ENCODE assay signal across 10 cellular contexts in the genomic region with DNA sequence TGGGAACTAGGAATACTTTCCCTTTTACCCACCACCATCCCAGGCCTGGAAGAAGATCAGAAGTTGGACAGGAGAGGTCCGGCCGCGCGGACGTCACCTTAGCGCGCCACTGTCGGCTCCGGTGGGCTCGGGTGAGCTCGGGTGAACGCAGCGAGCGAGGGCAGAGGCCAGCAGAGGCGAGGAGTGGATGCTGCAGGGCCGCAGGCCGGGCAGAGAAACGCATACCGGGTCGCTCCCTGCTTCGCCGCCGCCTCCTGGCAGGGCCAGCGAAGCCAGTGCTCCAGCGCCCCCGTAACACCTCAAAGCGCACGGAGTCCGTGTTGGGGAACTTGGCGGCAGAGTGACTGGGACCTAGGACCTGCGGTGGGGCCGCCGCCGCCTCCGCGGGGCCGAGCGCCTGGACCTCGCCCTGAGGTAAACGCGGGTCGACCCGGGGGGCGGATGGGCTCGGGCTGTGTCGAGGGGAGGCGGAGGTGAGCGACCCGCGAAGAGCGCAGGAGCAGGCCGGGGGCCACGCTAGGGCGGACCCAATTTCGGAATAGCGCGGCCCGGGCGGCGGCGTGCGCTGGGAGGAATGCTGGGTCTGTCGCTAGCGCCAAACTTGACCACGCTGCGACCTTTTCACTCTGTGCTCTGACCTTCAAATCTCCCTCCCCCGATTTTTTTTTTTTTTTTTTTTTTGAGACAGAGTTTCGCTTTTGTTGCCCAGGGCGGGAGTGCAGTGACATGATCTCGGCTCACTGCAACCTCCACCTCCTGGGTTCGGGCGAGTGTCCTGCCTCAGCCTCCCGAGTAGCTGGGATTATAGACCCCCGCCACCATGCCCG. TPM values are rescaled to one million over a fixed set of nuclear protein-coding genes. Genes with fewer than 3 reads are reported as not detected.
DNase-seq lines count a peak whose midpoint lies in the region; ATAC-seq and TF ChIP-seq lines count a peak whose summit lies in the region.
"Had no signal": no experiment of that assay in that cellular context is flagged by ENCODE, and none has a peak within 500 bp of the region (broad histone marks: within the 10 kb centered on the region; RNA-seq: fewer than 3 reads in every experiment).

No MANE protein-coding gene starts in this region.

- H3K9ac ChIP-seq in mammary epithelial cell (ENCODE audit: insufficient read depth, low read length) = no peak overlapping the region

- DNase-seq in NCI-H2227 (lab: John Stamatoyannopoulos, UW; ENCODE audit: unreplicated experiment) = peak; percentile 17
- no peak for DNase-seq in NCI-H2227 treated with DMSO at 0.1 percent for 48 hours (lab: John Stamatoyannopoulos, UW)
- DNase-seq in mammary epithelial cell = no peak
- peak; percentile 9 for DNase-seq in kidney glomerular epithelial cell (lab: John Stamatoyannopoulos, UW)
- no peak for DNase-seq in NCI-H1436 (lab: John Stamatoyannopoulos, UW)

- in situ Hi-C loops in mammary epithelial cell (cut with MboI; ENCODE audit: low sequenced_read_pairs in 2 of 2) = loop anchor here in 1 of 2 donors (25.0 kb wide), 1 partner anchor 396 kb away; no protein-coding TSS in a partner anchor

- WGBS in mammary epithelial cell (ENCODE audit: low coverage, missing lambda C conversion rate) = 16% methylated on average over 24 of the region's 75 CpGs

- no peaks in the 10 kb centered on the region for H3K79me2 ChIP-seq in mammary epithelial cell (ENCODE audit: insufficient read depth, low read length)

- ATAC-seq in HG03280 (IDR thresholded peaks at IDR 0.05; ENCODE audit: unreplicated experiment) (no peak), GM21447 (IDR thresholded peaks at IDR 0.05; ENCODE audit: unreplicated experiment) (no peak)
- ATAC-seq: A549 had no signal

- H3K4me1 Mint-ChIP-seq in stimulated activated naive CD8-positive, alpha-beta T cell treated with anti-CD3 and anti-CD28 coated beads, Interleukin-15, Interleukin-2, amounts not matched to agents 100 ng/mL and 50 ng/mL, for 24 hours (ENCODE audit: low read depth) = peaks cover 5% of the 10 kb centered on the region

- intact Hi-C loops in mammary epithelial cell (cut with micrococcal nuclease) = no loop called here

- H2AFZ ChIP-seq in mammary epithelial cell (ENCODE audit: low read depth, low read length) = peak overlapping the region; percentile 91

- TF ChIP-seq CTCF in mammary epithelial cell (conservative IDR thresholded peaks at IDR 0.05 in 1 of 2, IDR thresholded peaks at IDR 0.05 in 1 of 2; ENCODE audit: extremely low read depth in 1 of 2, insufficient read depth in 1 of 2, low read depth in 1 of 2, low read length in 2 of 2) = no peak

- H3K9me3 ChIP-seq in mammary epithelial cell (replicated peaks; ENCODE audit: insufficient read depth, low read length) = no peaks in the 10 kb centered on the region
- H3K9me3 ChIP-seq: A549 had no signal

- peak overlapping the region; percentile 99 for H3K4me2 ChIP-seq in mammary epithelial cell (ENCODE audit: insufficient read depth, low read depth, low read length)
- H3K4me2 ChIP-seq: A549 had no signal

- no peak overlapping the region for H3K27ac Mint-ChIP-seq in stimulated activated naive CD8-positive, alpha-beta T cell treated with anti-CD3 and anti-CD28 coated beads, Interleukin-15, Interleukin-2, amounts not matched to agents 100 ng/mL and 50 ng/mL, for 24 hours

- no peaks in the 10 kb centered on the region for H3K36me3 ChIP-seq in mammary epithelial cell (ENCODE audit: insufficient read depth, low read length)

- CTCF ChIA-PET in mammary epithelial cell (lab: Charles Lee; ENCODE audit: low non-redundant PET) = interaction anchor here (0.7 kb wide), 1 partner anchor 829 kb away, joined by 27 read pairs; no protein-coding TSS in a partner anchor

- H3K27ac ChIP-seq in mammary epithelial cell (ENCODE audit: insufficient read depth, low read depth, low read length) = no peak overlapping the region
- H3K27ac ChIP-seq: A549 had no signal

- peaks cover 8% of the 10 kb centered on the region for H3K4me1 ChIP-seq in mammary epithelial cell (ENCODE audit: insufficient read depth, low read length)
- H3K4me1 ChIP-seq: A549 had no signal

- H3K4me3 ChIP-seq in mammary epithelial cell (replicated peaks in 1 of 3; ENCODE audit: insufficient read depth in 1 of 3, low read depth in 2 of 3, low read length in 3 of 3) = peak overlapping the region; percentile 36 to 53 (median 45)
- H3K4me3 ChIP-seq: A549 had no signal

- H3K36me3 Mint-ChIP-seq in stimulated activated naive CD8-positive, alpha-beta T cell treated with anti-CD3 and anti-CD28 coated beads, Interleukin-15, Interleukin-2, amounts not matched to agents 100 ng/mL and 50 ng/mL, for 24 hours (ENCODE audit: low read depth) = no peaks in the 10 kb centered on the region

- peaks cover 49% of the 10 kb centered on the region for H3K27me3 Mint-ChIP-seq in stimulated activated naive CD8-positive, alpha-beta T cell treated with anti-CD3 and anti-CD28 coated beads, Interleukin-15, Interleukin-2, amounts not matched to agents 100 ng/mL and 50 ng/mL, for 24 hours

- dilution Hi-C loops in mammary epithelial cell (cut with HindIII; ENCODE audit: low sequenced_read_pairs) = no loop called here

- H3K9me3 Mint-ChIP-seq in stimulated activated naive CD8-positive, alpha-beta T cell treated with anti-CD3 and anti-CD28 coated beads, Interleukin-15, Interleukin-2, amounts not matched to agents 100 ng/mL and 50 ng/mL, for 24 hours = no peaks in the 10 kb centered on the region

- no TSS peak for BruUV-seq in mammary epithelial cell (replicated peaks; lab: Mats Ljungman, UMichigan)

- no peaks in the 10 kb centered on the region for H4K20me1 ChIP-seq in mammary epithelial cell (ENCODE audit: insufficient read depth, low read length)

- peak overlapping the region; percentile 72 for H3K4me3 Mint-ChIP-seq in stimulated activated naive CD8-positive, alpha-beta T cell treated with anti-CD3 and anti-CD28 coated beads, Interleukin-15, Interleukin-2, amounts not matched to agents 100 ng/mL and 50 ng/mL, for 24 hours

- H3K27me3 ChIP-seq in mammary epithelial cell (ENCODE audit: insufficient read depth, low read length) = peaks cover 4% of the 10 kb centered on the region

RNA-seq across cellular contexts. Expression of a gene that starts 1.6 kb away (rescaled TPM):
- total RNA-seq in mammary epithelial cell = 1 to 10 TPM in 1 of 2 donors, not detected in 1; 2.3 TPM
- polyA plus RNA-seq in mammary epithelial cell = not detected
- not detected for polyA minus RNA-seq in mammary epithelial cell
- total RNA-seq: T-helper 1 cell treated with Interleukin-12 subunit alpha and Interleukin-12 subunit beta and Interleukin-4 antibody, amounts not matched to agents 30 ng/mL and 1 ng/mL, for 36 hours had no signal

Comparison
In these comparisons a context has a peak if more than half of its experiments do, and no peak if none do; other contexts are left out.
1. DNase-seq: peak in NCI-H2227 (single experiment) and kidney glomerular epithelial cell (single experiment); none in NCI-H2227 treated with DMSO at 0.1 percent for 48 hours (single experiment), mammary epithelial cell (single experiment) and NCI-H1436 (single experiment).